ENCODE assay signal across 16 cellular contexts in genomic region chr13:111854403-111854802, GRCh38.
"Had no signal": no experiment of that assay in that cellular context is flagged by ENCODE, and none has a peak within 500 bp of the region (broad histone marks: within the 10 kb centered on the region; RNA-seq: fewer than 3 reads in every experiment).

No MANE protein-coding gene starts in this region.

- H3K27ac Mint-ChIP-seq: activated CD4-positive, alpha-beta T cell treated with anti-CD3 and anti-CD28 coated beads, Interleukin-2, amount 10 ng/mL, durations not matched to agents 24 days and 14 days; activated naive CD8-positive, alpha-beta T cell treated with anti-CD3 and anti-CD28 coated beads for 36 hours; activated T-helper 1 cell treated with anti-CD3 and anti-CD28 coated beads, Interleukin-12 subunit alpha, Interleukin-12 subunit beta, Interleukin-2, Interleukin-4 antibody, amounts not matched to agents 30 ng/mL and 10 ng/mL and 1 ng/mL, durations not matched to agents 14 hours and 24 hours and 36 hours had no signal

- H3K4me3 Mint-ChIP-seq: activated CD4-positive, alpha-beta T cell treated with anti-CD3 and anti-CD28 coated beads, Interleukin-2, amount 10 ng/mL, durations not matched to agents 24 days and 14 days; activated naive CD8-positive, alpha-beta T cell treated with anti-CD3 and anti-CD28 coated beads for 36 hours; activated T-helper 1 cell treated with anti-CD3 and anti-CD28 coated beads, Interleukin-12 subunit alpha, Interleukin-12 subunit beta, Interleukin-2, Interleukin-4 antibody, amounts not matched to agents 30 ng/mL and 10 ng/mL and 1 ng/mL, durations not matched to agents 14 hours and 24 hours and 36 hours; central memory CD8-positive, alpha-beta T cell had no signal

- H3K9me3 Mint-ChIP-seq: activated CD4-positive, alpha-beta T cell treated with anti-CD3 and anti-CD28 coated beads, Interleukin-2, amount 10 ng/mL, durations not matched to agents 24 days and 14 days; activated naive CD8-positive, alpha-beta T cell treated with anti-CD3 and anti-CD28 coated beads for 36 hours; activated T-helper 1 cell treated with anti-CD3 and anti-CD28 coated beads, Interleukin-12 subunit alpha, Interleukin-12 subunit beta, Interleukin-2, Interleukin-4 antibody, amounts not matched to agents 30 ng/mL and 10 ng/mL and 1 ng/mL, durations not matched to agents 14 hours and 24 hours and 36 hours; central memory CD8-positive, alpha-beta T cell; nephron had no signal

- H3K36me3 Mint-ChIP-seq: activated naive CD8-positive, alpha-beta T cell treated with anti-CD3 and anti-CD28 coated beads for 36 hours; brain had no signal

- H3K27me3 Mint-ChIP-seq: activated CD4-positive, alpha-beta T cell treated with anti-CD3 and anti-CD28 coated beads, Interleukin-2, amount 10 ng/mL, durations not matched to agents 24 days and 14 days had no signal

- H3K4me1 Mint-ChIP-seq: activated CD4-positive, alpha-beta T cell treated with anti-CD3 and anti-CD28 coated beads, Interleukin-2, amount 10 ng/mL, durations not matched to agents 24 days and 14 days; activated naive CD8-positive, alpha-beta T cell treated with anti-CD3 and anti-CD28 coated beads for 36 hours; central memory CD8-positive, alpha-beta T cell had no signal

- DNase-seq: activated CD4-positive, alpha-beta T cell treated with anti-CD3 and anti-CD28 coated beads, Interleukin-2, amount 10 ng/mL, durations not matched to agents 24 days and 14 days; activated CD4-positive, CD25-positive, alpha-beta regulatory T cell; activated naive CD8-positive, alpha-beta T cell treated with anti-CD3 and anti-CD28 coated beads for 36 hours; amygdala; cortex of kidney; effector memory CD4-positive, alpha-beta T cell; foreskin melanocyte; psoas muscle; stimulated activated CD4-positive, alpha-beta T cell treated with anti-CD3 and anti-CD28 coated beads, Interleukin-4, amount 100 ng/mL, for 4 hours; stimulated activated CD8-positive, alpha-beta memory T cell treated with anti-CD3 and anti-CD28 coated beads, Interleukin-4, amount 100 ng/mL, for 48 hours; stimulated activated naive CD4-positive, alpha-beta T cell treated with Interleukin-2 at 50 U/mL for 16 hours; substantia nigra had no signal
